Comparison of ENCODE assay signal across 1 cellular context in genomic region chr11:65128182-65129145, GRCh38.
A peak's percentile ranks its signal among the peaks of the same experiment; 100 is the strongest.
TF ChIP-seq lines count a peak whose summit lies in the region.

No MANE protein-coding gene starts in this region.

TF ChIP-seq in GM12878, 131 proteins besides CTCF, POLR2A, EP300 and RAD21:
- TF ChIP-seq RAD51 (IDR thresholded peaks at IDR 0.05) (no peak), SMAD5 (IDR thresholded peaks at IDR 0.05; ENCODE audit: low read depth) (0 out of 2 replicates have a peak, but pooled peaks have one; percentile 49)
